14 cellular contexts compared by ENCODE assay signal in the genomic region with DNA sequence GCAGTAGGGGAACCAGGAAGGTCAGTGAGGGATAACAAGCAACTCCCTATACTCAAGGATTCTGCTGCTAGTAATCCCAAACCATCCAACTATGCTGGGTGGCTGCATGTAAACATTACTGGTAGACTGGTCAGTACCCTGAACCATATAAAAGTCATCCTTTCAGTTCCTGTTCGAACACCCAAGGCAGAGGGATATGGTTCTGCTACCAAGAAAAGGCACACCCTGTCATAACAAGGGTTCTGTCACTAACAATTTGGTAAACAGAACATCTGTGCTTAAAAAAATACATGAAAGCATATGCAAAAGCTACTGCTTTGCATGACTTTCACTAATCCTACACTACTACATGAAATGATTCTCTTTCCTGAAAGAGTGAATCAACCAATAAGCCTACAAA.
A peak's percentile ranks its signal among the peaks of the same experiment; 100 is the strongest.
DNase-seq lines count a peak whose midpoint lies in the region; ATAC-seq and TF ChIP-seq lines count a peak whose summit lies in the region.
"Had no signal": no experiment of that assay in that cellular context is flagged by ENCODE, and none has a peak within 500 bp of the region (broad histone marks: within the 10 kb centered on the region; RNA-seq: fewer than 3 reads in every experiment).

No MANE protein-coding gene starts in this region.

- DNase-seq in Ammon's horn (ENCODE audit: low spot score) (no peak), NCI-H146 (lab: John Stamatoyannopoulos, UW) (no peak), type B pancreatic cell (ENCODE audit: extremely low spot score, unreplicated experiment) (no peak)
- no peak for DNase-seq in effector CD8-positive, alpha-beta T cell (lab: John Stamatoyannopoulos, UW)
- DNase-seq: activated T-cell treated with anti-CD3 and anti-CD28 coated beads, Interleukin-2, amount 50 U/mL, for 48 hours; BE2C; body of pancreas; HCEC 1CT; Karpas-422; stimulated activated CD4-positive, alpha-beta T cell treated with anti-CD3 and anti-CD28 coated beads, Interleukin-4, amount 100 ng/mL, for 4 hours had no signal

- ATAC-seq in GM18517 (IDR thresholded peaks at IDR 0.05; ENCODE audit: unreplicated experiment) (peak; percentile 97), GM21390 (IDR thresholded peaks at IDR 0.05; ENCODE audit: unreplicated experiment) (peak; percentile 99), HG02973 (IDR thresholded peaks at IDR 0.05; ENCODE audit: unreplicated experiment) (peak; percentile 99), HG03571 (IDR thresholded peaks at IDR 0.05; ENCODE audit: unreplicated experiment) (peak; percentile 62)
- ATAC-seq: body of pancreas had no signal

- TF ChIP-seq CTCF in type B pancreatic cell (conservative IDR thresholded peaks at IDR 0.05) = no peak

- H3K4me3 Mint-ChIP-seq in type B pancreatic cell = no peak overlapping the region

- peaks cover 17% of the 10 kb centered on the region for H3K36me3 Mint-ChIP-seq in type B pancreatic cell

- no peaks in the 10 kb centered on the region for H3K27me3 Mint-ChIP-seq in type B pancreatic cell

- no peaks in the 10 kb centered on the region for H3K9me3 Mint-ChIP-seq in type B pancreatic cell

- H3K4me1 Mint-ChIP-seq in type B pancreatic cell (ENCODE audit: unreplicated experiment) = no peaks in the 10 kb centered on the region

- no peak overlapping the region for H3K27ac Mint-ChIP-seq in type B pancreatic cell
